In the genomic region with DNA sequence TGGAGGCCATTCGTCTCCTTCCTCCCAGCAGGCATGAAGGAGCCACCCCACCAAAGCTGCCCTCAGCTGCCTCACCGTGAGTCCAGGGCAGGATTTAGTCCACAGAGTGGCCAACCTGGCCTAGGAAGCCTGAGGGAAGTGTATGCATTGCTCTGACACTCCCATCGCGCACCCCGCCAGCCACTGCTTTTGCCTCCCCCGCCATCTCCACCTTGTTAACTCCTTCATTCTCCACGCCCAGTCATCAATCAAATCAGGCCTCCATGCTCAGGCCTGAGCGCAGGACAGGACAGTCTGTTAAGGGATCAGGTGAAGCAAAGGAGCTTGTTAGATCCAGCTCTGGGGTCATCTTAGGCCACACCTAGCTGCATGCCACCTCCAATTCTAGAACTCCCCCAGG, we compare ENCODE assay signal across 21 cellular contexts. TPM values are rescaled to one million over a fixed set of nuclear protein-coding genes. Genes with fewer than 3 reads are reported as not detected.
"Had no signal": no experiment of that assay in that cellular context is flagged by ENCODE, and none has a peak within 500 bp of the region (broad histone marks: within the 10 kb centered on the region; RNA-seq: fewer than 3 reads in every experiment).

No MANE protein-coding gene starts in this region.

RNA-seq across cellular contexts. Expression of a gene that starts 10.4 kb away (rescaled TPM):
- total RNA-seq: activated naive CD4-positive, alpha-beta T cell treated with anti-CD3 and anti-CD28 coated beads for 36 hours; activated naive CD4-positive, alpha-beta T cell treated with anti-CD3 and anti-CD28 coated beads, Interleukin-2, amount 50 U/mL, for 72 hours; activated naive CD8-positive, alpha-beta T cell treated with anti-CD3 and anti-CD28 coated beads for 36 hours; activated naive CD8-positive, alpha-beta T cell treated with anti-CD3 and anti-CD28 coated beads, Interleukin-2, amount 10 ng/mL, durations not matched to agents 7 days and 5 days; activated T-cell treated with anti-CD3 and anti-CD28 coated beads, Interleukin-2, amount 50 U/mL, for 4 hours; activated T-cell treated with anti-CD3 and anti-CD28 coated beads, Interleukin-2, amount 50 U/mL, for 72 hours; activated T-helper 1 cell treated with anti-CD3 and anti-CD28 coated beads, Interleukin-12 subunit alpha, Interleukin-12 subunit beta, Interleukin-2, Interleukin-4 antibody, amounts not matched to agents 30 ng/mL and 10 ng/mL and 1 ng/mL, durations not matched to agents 14 hours and 24 hours and 36 hours; activated T-helper 17 cell treated with anti-CD3 and anti-CD28 coated beads, Interleukin-2, amount 50 U/mL, for 72 hours; activated T-helper 2 cell treated with anti-CD3 and anti-CD28 coated beads, Interferon-gamma antibody, Interleukin-2, Interleukin-4, amounts not matched to agents 10 μg/mL and 5 μg/mL and 100 μg/mL, durations not matched to agents 14 hours and 24 hours and 36 hours; adrenal gland; aorta; ascending aorta; astrocyte; body of pancreas; breast epithelium; bronchial epithelial cell; cardiac muscle cell; cardiac septum; cerebellum; chondrocyte had no signal
- polyA plus RNA-seq: adipose tissue, adrenal gland, aorta, cardiac muscle cell had no signal

RNA-seq across cellular contexts. Expression of a gene that starts 26.7 kb away (rescaled TPM):
- total RNA-seq: activated naive CD4-positive, alpha-beta T cell treated with anti-CD3 and anti-CD28 coated beads for 36 hours; activated naive CD4-positive, alpha-beta T cell treated with anti-CD3 and anti-CD28 coated beads, Interleukin-2, amount 50 U/mL, for 72 hours; activated naive CD8-positive, alpha-beta T cell treated with anti-CD3 and anti-CD28 coated beads for 36 hours; activated naive CD8-positive, alpha-beta T cell treated with anti-CD3 and anti-CD28 coated beads, Interleukin-2, amount 10 ng/mL, durations not matched to agents 7 days and 5 days; activated T-cell treated with anti-CD3 and anti-CD28 coated beads, Interleukin-2, amount 50 U/mL, for 4 hours; activated T-cell treated with anti-CD3 and anti-CD28 coated beads, Interleukin-2, amount 50 U/mL, for 72 hours; activated T-helper 1 cell treated with anti-CD3 and anti-CD28 coated beads, Interleukin-12 subunit alpha, Interleukin-12 subunit beta, Interleukin-2, Interleukin-4 antibody, amounts not matched to agents 30 ng/mL and 10 ng/mL and 1 ng/mL, durations not matched to agents 14 hours and 24 hours and 36 hours; activated T-helper 17 cell treated with anti-CD3 and anti-CD28 coated beads, Interleukin-2, amount 50 U/mL, for 72 hours; activated T-helper 2 cell treated with anti-CD3 and anti-CD28 coated beads, Interferon-gamma antibody, Interleukin-2, Interleukin-4, amounts not matched to agents 10 μg/mL and 5 μg/mL and 100 μg/mL, durations not matched to agents 14 hours and 24 hours and 36 hours; adrenal gland; aorta; ascending aorta; astrocyte; body of pancreas; breast epithelium; bronchial epithelial cell; cardiac muscle cell; cardiac septum; cerebellum; chondrocyte had no signal
- polyA plus RNA-seq: adipose tissue, adrenal gland, aorta, cardiac muscle cell had no signal

RNA-seq across cellular contexts. Expression of a gene that starts 48.8 kb away (rescaled TPM):
- total RNA-seq: activated naive CD4-positive, alpha-beta T cell treated with anti-CD3 and anti-CD28 coated beads for 36 hours; activated naive CD4-positive, alpha-beta T cell treated with anti-CD3 and anti-CD28 coated beads, Interleukin-2, amount 50 U/mL, for 72 hours; activated naive CD8-positive, alpha-beta T cell treated with anti-CD3 and anti-CD28 coated beads for 36 hours; activated naive CD8-positive, alpha-beta T cell treated with anti-CD3 and anti-CD28 coated beads, Interleukin-2, amount 10 ng/mL, durations not matched to agents 7 days and 5 days; activated T-cell treated with anti-CD3 and anti-CD28 coated beads, Interleukin-2, amount 50 U/mL, for 4 hours; activated T-cell treated with anti-CD3 and anti-CD28 coated beads, Interleukin-2, amount 50 U/mL, for 72 hours; activated T-helper 1 cell treated with anti-CD3 and anti-CD28 coated beads, Interleukin-12 subunit alpha, Interleukin-12 subunit beta, Interleukin-2, Interleukin-4 antibody, amounts not matched to agents 30 ng/mL and 10 ng/mL and 1 ng/mL, durations not matched to agents 14 hours and 24 hours and 36 hours; activated T-helper 17 cell treated with anti-CD3 and anti-CD28 coated beads, Interleukin-2, amount 50 U/mL, for 72 hours; activated T-helper 2 cell treated with anti-CD3 and anti-CD28 coated beads, Interferon-gamma antibody, Interleukin-2, Interleukin-4, amounts not matched to agents 10 μg/mL and 5 μg/mL and 100 μg/mL, durations not matched to agents 14 hours and 24 hours and 36 hours; adrenal gland; aorta; ascending aorta; astrocyte; body of pancreas; breast epithelium; bronchial epithelial cell; cardiac muscle cell; cardiac septum; cerebellum; chondrocyte had no signal
- polyA plus RNA-seq: adipose tissue, adrenal gland, aorta, cardiac muscle cell had no signal
